In the genomic region with DNA sequence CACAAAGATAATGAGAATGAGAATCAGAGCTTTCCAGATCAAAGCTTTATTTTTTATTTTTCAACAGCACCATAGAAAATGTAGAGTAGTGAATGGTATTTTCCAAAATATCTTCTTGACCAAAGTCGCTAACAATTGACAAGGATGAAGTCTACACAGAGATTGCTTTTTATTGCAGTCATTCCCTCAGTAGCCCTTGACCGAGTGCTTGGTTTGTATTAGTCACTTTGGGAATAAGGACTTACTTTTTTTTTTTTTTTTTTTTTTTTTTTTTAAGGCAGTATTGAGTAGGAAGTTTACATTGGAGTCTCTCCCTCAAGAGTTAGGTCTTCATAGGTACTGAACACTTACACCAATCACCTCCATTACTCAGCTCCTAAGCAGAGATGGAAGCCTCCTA, we compare ENCODE assay signal across 26 cellular contexts. TPM values are rescaled to one million over a fixed set of nuclear protein-coding genes. Genes with fewer than 3 reads are reported as not detected.
"Had no signal": no experiment of that assay in that cellular context is flagged by ENCODE, and none has a peak within 500 bp of the region (broad histone marks: within the 10 kb centered on the region; RNA-seq: fewer than 3 reads in every experiment).

No MANE protein-coding gene starts in this region.

- H3K36me3 ChIP-seq: brain microvascular endothelial cell, esophagus squamous epithelium, pancreas had no signal

- H3K4me3 ChIP-seq: esophagus squamous epithelium, pancreas, testis had no signal

- H3K27ac ChIP-seq: brain microvascular endothelial cell, epithelial cell of prostate, esophagus squamous epithelium, pancreas, testis had no signal

- H3K27me3 ChIP-seq: brain microvascular endothelial cell, esophagus squamous epithelium, pancreas, testis had no signal

- H3K4me1 ChIP-seq: testis had no signal

- H3K9me3 ChIP-seq: esophagus squamous epithelium, pancreas, testis had no signal

- FAIRE-seq: astrocyte, endometrium, islet of Langerhans, urothelium cell line had no signal

- DNase-seq: activated CD4-positive, alpha-beta T cell treated with anti-CD3 and anti-CD28 coated beads, Interleukin-2, amount 50 U/mL, for 1 hour; activated CD8-positive, alpha-beta T cell treated with anti-CD3 and anti-CD28 coated beads for 36 hours; activated gamma-delta T cell treated with Interleukin-2 at 50 U/mL for 16 hours; activated naive CD4-positive, alpha-beta T cell treated with anti-CD3 and anti-CD28 coated beads, Interleukin-2, amount 50 U/mL, for 16 hours; activated T-cell treated with anti-CD3 and anti-CD28 coated beads, Interleukin-2, amount 50 U/mL, for 4 hours; amniotic stem cell; brain microvascular endothelial cell; dermis blood vessel endothelial cell; effector CD8-positive, alpha-beta T cell; esophagus squamous epithelium; foreskin melanocyte; left ventricle myocardium superior; naive thymus-derived CD4-positive, alpha-beta T cell; pancreas; right cardiac atrium; stimulated activated CD4-positive, alpha-beta T cell treated with anti-CD3 and anti-CD28 coated beads, Interleukin-2, amount 100 ng/mL, for 48 hours; stimulated activated naive CD4-positive, alpha-beta T cell treated with Interleukin-2 at 50 U/mL for 16 hours; T-helper 17 cell; testis; trophoblast cell had no signal

- ATAC-seq: activated CD8-positive, alpha-beta T cell treated with anti-CD3 and anti-CD28 coated beads for 36 hours; activated T-cell treated with anti-CD3 and anti-CD28 coated beads, Interleukin-2, amount 50 U/mL, for 4 hours; activated T-helper 17 cell treated with anti-CD3 and anti-CD28 coated beads, Interleukin-2, amount 50 U/mL, for 72 hours; left ventricle myocardium superior; naive thymus-derived CD4-positive, alpha-beta T cell; pancreas; right cardiac atrium; T-helper 17 cell had no signal

RNA-seq across cellular contexts. Expression of a gene that starts 39.8 kb away (rescaled TPM):
- total RNA-seq: activated CD8-positive, alpha-beta T cell treated with anti-CD3 and anti-CD28 coated beads for 36 hours; activated T-cell treated with anti-CD3 and anti-CD28 coated beads, Interleukin-2, amount 50 U/mL, for 4 hours; activated T-helper 17 cell treated with anti-CD3 and anti-CD28 coated beads, Interleukin-2, amount 50 U/mL, for 72 hours had no signal
